1 cellular context compared by ENCODE assay signal in the genomic region with DNA sequence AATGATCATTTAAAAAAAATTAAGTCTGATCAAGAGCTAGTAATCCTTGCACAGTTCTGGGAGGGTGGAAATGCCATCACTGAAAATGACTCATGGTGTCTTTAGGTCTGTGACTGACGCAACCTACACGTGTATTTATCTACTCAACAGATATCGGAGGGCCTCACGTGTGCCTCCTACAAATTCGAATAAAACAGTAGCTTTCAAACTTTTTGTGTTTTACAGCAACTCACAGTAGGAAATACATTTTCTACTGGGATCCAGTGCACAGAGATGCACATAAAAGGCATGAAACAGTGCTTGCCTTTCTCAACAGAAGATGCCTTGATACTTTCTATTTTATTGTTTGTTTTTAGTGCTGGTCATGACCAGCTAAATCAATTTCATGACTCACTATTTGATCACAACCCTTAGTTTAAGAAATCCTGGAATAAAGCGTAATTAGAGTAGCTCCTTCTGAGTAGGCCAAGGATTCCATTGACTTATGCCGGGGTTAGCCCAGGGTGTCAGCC.
TF ChIP-seq lines count a peak whose summit lies in the region.

No MANE protein-coding gene starts in this region.

TF ChIP-seq in GM23338, 12 proteins besides CTCF, POLR2A, EP300 and RAD21:
- TF ChIP-seq, protein P1, sequence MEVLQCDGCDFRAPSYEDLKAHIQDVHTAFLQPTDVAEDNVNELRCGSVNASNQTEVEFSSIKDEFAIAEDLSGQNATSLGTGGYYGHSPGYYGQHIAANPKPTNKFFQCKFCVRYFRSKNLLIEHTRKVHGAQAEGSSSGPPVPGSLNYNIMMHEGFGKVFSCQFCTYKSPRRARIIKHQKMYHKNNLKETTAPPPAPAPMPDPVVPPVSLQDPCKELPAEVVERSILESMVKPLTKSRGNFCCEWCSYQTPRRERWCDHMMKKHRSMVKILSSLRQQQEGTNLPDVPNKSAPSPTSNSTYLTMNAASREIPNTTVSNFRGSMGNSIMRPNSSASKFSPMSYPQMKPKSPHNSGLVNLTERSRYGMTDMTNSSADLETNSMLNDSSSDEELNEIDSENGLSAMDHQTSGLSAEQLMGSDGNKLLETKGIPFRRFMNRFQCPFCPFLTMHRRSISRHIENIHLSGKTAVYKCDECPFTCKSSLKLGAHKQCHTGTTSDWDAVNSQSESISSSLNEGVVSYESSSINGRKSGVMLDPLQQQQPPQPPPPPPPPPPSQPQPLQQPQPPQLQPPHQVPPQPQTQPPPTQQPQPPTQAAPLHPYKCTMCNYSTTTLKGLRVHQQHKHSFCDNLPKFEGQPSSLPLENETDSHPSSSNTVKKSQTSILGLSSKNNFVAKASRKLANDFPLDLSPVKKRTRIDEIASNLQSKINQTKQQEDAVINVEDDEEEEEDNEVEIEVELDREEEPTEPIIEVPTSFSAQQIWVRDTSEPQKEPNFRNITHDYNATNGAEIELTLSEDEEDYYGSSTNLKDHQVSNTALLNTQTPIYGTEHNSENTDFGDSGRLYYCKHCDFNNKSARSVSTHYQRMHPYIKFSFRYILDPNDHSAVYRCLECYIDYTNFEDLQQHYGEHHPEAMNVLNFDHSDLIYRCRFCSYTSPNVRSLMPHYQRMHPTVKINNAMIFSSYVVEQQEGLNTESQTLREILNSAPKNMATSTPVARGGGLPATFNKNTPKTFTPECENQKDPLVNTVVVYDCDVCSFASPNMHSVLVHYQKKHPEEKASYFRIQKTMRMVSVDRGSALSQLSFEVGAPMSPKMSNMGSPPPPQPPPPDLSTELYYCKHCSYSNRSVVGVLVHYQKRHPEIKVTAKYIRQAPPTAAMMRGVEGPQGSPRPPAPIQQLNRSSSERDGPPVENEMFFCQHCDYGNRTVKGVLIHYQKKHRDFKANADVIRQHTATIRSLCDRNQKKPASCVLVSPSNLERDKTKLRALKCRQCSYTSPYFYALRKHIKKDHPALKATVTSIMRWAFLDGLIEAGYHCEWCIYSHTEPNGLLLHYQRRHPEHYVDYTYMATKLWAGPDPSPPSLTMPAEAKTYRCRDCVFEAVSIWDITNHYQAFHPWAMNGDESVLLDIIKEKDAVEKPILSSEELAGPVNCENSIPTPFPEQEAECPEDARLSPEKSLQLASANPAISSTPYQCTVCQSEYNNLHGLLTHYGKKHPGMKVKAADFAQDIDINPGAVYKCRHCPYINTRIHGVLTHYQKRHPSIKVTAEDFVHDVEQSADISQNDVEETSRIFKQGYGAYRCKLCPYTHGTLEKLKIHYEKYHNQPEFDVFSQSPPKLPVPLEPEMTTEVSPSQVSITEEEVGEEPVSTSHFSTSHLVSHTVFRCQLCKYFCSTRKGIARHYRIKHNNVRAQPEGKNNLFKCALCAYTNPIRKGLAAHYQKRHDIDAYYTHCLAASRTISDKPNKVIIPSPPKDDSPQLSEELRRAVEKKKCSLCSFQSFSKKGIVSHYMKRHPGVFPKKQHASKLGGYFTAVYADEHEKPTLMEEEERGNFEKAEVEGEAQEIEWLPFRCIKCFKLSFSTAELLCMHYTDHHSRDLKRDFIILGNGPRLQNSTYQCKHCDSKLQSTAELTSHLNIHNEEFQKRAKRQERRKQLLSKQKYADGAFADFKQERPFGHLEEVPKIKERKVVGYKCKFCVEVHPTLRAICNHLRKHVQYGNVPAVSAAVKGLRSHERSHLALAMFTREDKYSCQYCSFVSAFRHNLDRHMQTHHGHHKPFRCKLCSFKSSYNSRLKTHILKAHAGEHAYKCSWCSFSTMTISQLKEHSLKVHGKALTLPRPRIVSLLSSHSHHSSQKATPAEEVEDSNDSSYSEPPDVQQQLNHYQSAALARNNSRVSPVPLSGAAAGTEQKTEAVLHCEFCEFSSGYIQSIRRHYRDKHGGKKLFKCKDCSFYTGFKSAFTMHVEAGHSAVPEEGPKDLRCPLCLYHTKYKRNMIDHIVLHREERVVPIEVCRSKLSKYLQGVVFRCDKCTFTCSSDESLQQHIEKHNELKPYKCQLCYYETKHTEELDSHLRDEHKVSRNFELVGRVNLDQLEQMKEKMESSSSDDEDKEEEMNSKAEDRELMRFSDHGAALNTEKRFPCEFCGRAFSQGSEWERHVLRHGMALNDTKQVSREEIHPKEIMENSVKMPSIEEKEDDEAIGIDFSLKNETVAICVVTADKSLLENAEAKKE (CRISPR knock-in tag; IDR thresholded peaks at IDR 0.05), result no peak
- no peak for TF ChIP-seq STAT1 (IDR thresholded peaks at IDR 0.05; ENCODE audit: unreplicated experiment)
- no peak for TF ChIP-seq EZH2 (IDR thresholded peaks at IDR 0.05; ENCODE audit: low read depth, unreplicated experiment)
- TF ChIP-seq, protein P2, sequence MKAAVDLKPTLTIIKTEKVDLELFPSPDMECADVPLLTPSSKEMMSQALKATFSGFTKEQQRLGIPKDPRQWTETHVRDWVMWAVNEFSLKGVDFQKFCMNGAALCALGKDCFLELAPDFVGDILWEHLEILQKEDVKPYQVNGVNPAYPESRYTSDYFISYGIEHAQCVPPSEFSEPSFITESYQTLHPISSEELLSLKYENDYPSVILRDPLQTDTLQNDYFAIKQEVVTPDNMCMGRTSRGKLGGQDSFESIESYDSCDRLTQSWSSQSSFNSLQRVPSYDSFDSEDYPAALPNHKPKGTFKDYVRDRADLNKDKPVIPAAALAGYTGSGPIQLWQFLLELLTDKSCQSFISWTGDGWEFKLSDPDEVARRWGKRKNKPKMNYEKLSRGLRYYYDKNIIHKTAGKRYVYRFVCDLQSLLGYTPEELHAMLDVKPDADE (IDR thresholded peaks at IDR 0.05), result no peak
- TF ChIP-seq EZH2phosphoT487 (IDR thresholded peaks at IDR 0.05; ENCODE audit: unreplicated experiment), result no peak
- TF ChIP-seq JUNB (IDR thresholded peaks at IDR 0.05; ENCODE audit: unreplicated experiment), result no peak
- no peak for TF ChIP-seq ZNF331 (CRISPR knock-in tag; IDR thresholded peaks at IDR 0.05; ENCODE audit: low read depth)
- no peak for TF ChIP-seq CREB1 (CRISPR knock-in tag; IDR thresholded peaks at IDR 0.05; ENCODE audit: low read depth)
- TF ChIP-seq POLR2AphosphoS5 (IDR thresholded peaks at IDR 0.05; ENCODE audit: low read depth), result no peak
- no peak for TF ChIP-seq REST (IDR thresholded peaks at IDR 0.05; ENCODE audit: unreplicated experiment)
- no peak for TF ChIP-seq NANOG (IDR thresholded peaks at IDR 0.05; ENCODE audit: borderline replicate concordance)
- TF ChIP-seq ZNF114 (CRISPR knock-in tag; IDR thresholded peaks at IDR 0.05), result no peak
